Comparison of ENCODE assay signal across 1 cellular context in genomic region chr7:143390773-143391114, GRCh38.
TF ChIP-seq lines count a peak whose summit lies in the region.

No MANE protein-coding gene starts in this region.

TF ChIP-seq in HepG2, 621 proteins besides CTCF, POLR2A, EP300 and RAD21:
- TF ChIP-seq ZNF512B (CRISPR knock-in tag; IDR thresholded peaks at IDR 0.05; ENCODE audit: borderline replicate concordance) (no peak), TAF1 (CRISPR knock-in tag; IDR thresholded peaks at IDR 0.05) (no peak), HES4 (CRISPR knock-in tag; IDR thresholded peaks at IDR 0.05; ENCODE audit: borderline replicate concordance) (no peak), RBFOX2 (IDR thresholded peaks at IDR 0.05; ENCODE audit: low read depth, low read length) (peak; percentile 37; the same call in 1 of the 2 replicates), YEATS2 (CRISPR knock-in tag; IDR thresholded peaks at IDR 0.05; ENCODE audit: borderline replicate concordance) (no peak)
